Comparison of ENCODE assay signal across 8 cellular contexts in genomic region chr13:21670006-21670882, GRCh38. TPM values are rescaled to one million over a fixed set of nuclear protein-coding genes. Genes with fewer than 3 reads are reported as not detected.
A peak's percentile ranks its signal among the peaks of the same experiment; 100 is the strongest.
DNase-seq lines count a peak whose midpoint lies in the region; ATAC-seq and TF ChIP-seq lines count a peak whose summit lies in the region.

No MANE protein-coding gene starts in this region.

- H3K27me3 Mint-ChIP-seq in CD8-positive, alpha-beta T cell (ENCODE audit: low read depth) = peaks cover 6% of the 10 kb centered on the region
- H3K27me3 Mint-ChIP-seq in activated naive CD8-positive, alpha-beta T cell treated with anti-CD3 and anti-CD28 coated beads for 36 hours = peaks cover 45% of the 10 kb centered on the region

- no peaks in the 10 kb centered on the region for H3K36me3 ChIP-seq in CD8-positive, alpha-beta T cell (ENCODE audit: insufficient read depth, low read length)
- no peaks in the 10 kb centered on the region for H3K36me3 ChIP-seq in SJCRH30
- no peaks in the 10 kb centered on the region for H3K36me3 ChIP-seq in left ventricle myocardium inferior
- H3K36me3 ChIP-seq in psoas muscle (ENCODE audit: insufficient read depth in 1 of 2, low read depth in 1 of 2) = no peaks in the 10 kb centered on the region

- no peaks in the 10 kb centered on the region for H3K27me3 ChIP-seq in CD8-positive, alpha-beta T cell (ENCODE audit: insufficient read depth, low read length)
- H3K27me3 ChIP-seq in SJCRH30 (peaks cover 24% of the 10 kb centered on the region), left ventricle myocardium inferior (ENCODE audit: low read depth) (peaks cover 77% of the 10 kb centered on the region), psoas muscle (ENCODE audit: insufficient read depth in 3 of 3, low read length in 2 of 3) (peaks cover 0 to 57% (median 5%) of the 10 kb centered on the region in 3 donors)

- H3K9me3 ChIP-seq in CD8-positive, alpha-beta T cell (ENCODE audit: low read length) = no peaks in the 10 kb centered on the region
- no peaks in the 10 kb centered on the region for H3K9me3 ChIP-seq in SJCRH30 (replicated peaks)
- H3K9me3 ChIP-seq in left ventricle myocardium inferior (replicated peaks) = no peaks in the 10 kb centered on the region
- no peaks in the 10 kb centered on the region for H3K9me3 ChIP-seq in psoas muscle

- CTCF ChIA-PET in CD8-positive, alpha-beta T cell (lab: Charles Lee) = interaction anchor here (0.6 to 6.9 kb wide), 13 partner anchors 11 to 818 kb away, joined by 3 to 63 read pairs (median 3); partner anchors contain the start of gene MICU2

- peak; percentile 15 for ATAC-seq in CD8-positive, alpha-beta T cell
- ATAC-seq in GM19395 (IDR thresholded peaks at IDR 0.05; ENCODE audit: unreplicated experiment) = peak; percentile 31
- peak; percentile 3 for ATAC-seq in HG03565 (IDR thresholded peaks at IDR 0.05; ENCODE audit: unreplicated experiment)
- ATAC-seq in psoas muscle = peak; percentile 23 to 58 (median 48)
- ATAC-seq in HG03457 (IDR thresholded peaks at IDR 0.05; ENCODE audit: unreplicated experiment) = no peak

- H3K27ac ChIP-seq in CD8-positive, alpha-beta T cell (ENCODE audit: low read depth, low read length) = peak overlapping the region; percentile 56
- H3K27ac ChIP-seq in SJCRH30 (peak overlapping the region; percentile 27), left ventricle myocardium inferior (replicated peaks) (peak overlapping the region; percentile 45), psoas muscle (peak overlapping the region; percentile 41)

- POLR2A ChIA-PET in CD8-positive, alpha-beta T cell (lab: Charles Lee) = interaction anchor here (0.5 to 6.4 kb wide), 6 partner anchors 11 to 1803 kb away, joined by 3 to 69 read pairs (median 4); partner anchors contain the start of gene MICU2

- DNase-seq in CD8-positive, alpha-beta T cell = peak; percentile 32 to 81 (median 66)
- peak; percentile 71 to 77 for DNase-seq in SJCRH30
- peak; percentile 69 for DNase-seq in activated naive CD8-positive, alpha-beta T cell treated with anti-CD3 and anti-CD28 coated beads for 36 hours
- peak; percentile 53 for DNase-seq in left ventricle myocardium inferior
- DNase-seq in psoas muscle = peak; percentile 61 to 66

- H3K4me3 Mint-ChIP-seq in CD8-positive, alpha-beta T cell = peak overlapping the region; percentile 88
- H3K4me3 Mint-ChIP-seq in activated naive CD8-positive, alpha-beta T cell treated with anti-CD3 and anti-CD28 coated beads for 36 hours = peak overlapping the region; percentile 82

- peak overlapping the region; percentile 80 for H3K4me3 ChIP-seq in CD8-positive, alpha-beta T cell (ENCODE audit: low read depth, low read length)
- peak overlapping the region; percentile 61 for H3K4me3 ChIP-seq in SJCRH30
- H3K4me3 ChIP-seq in left ventricle myocardium inferior = peak overlapping the region; percentile 82
- peak overlapping the region; percentile 79 for H3K4me3 ChIP-seq in psoas muscle

- H3K4me1 ChIP-seq in CD8-positive, alpha-beta T cell (ENCODE audit: insufficient read depth, low read length) = peaks cover 30% of the 10 kb centered on the region
- H3K4me1 ChIP-seq in SJCRH30 (no peaks in the 10 kb centered on the region), left ventricle myocardium inferior (peaks cover 66% of the 10 kb centered on the region), psoas muscle (peaks cover 17% of the 10 kb centered on the region)

- H3K9me3 Mint-ChIP-seq in CD8-positive, alpha-beta T cell = no peaks in the 10 kb centered on the region
- no peaks in the 10 kb centered on the region for H3K9me3 Mint-ChIP-seq in activated naive CD8-positive, alpha-beta T cell treated with anti-CD3 and anti-CD28 coated beads for 36 hours

- intact Hi-C loops in CD8-positive, alpha-beta T cell (cut with DNase I, micrococcal nuclease) = loop anchor here (1.0 to 10.0 kb wide), 13 partner anchors 65 to 1808 kb away; partner anchors contain the start of genes MICU2 (in 2 of the 2), IL17D (in 1 of the 2), MRPL57 (in 1 of the 2) and SKA3 (in 1 of the 2)
- intact Hi-C loops in left ventricle myocardium inferior (cut with micrococcal nuclease) = no loop called here
- intact Hi-C loops in psoas muscle (cut with DNase I) = no loop called here

- TF ChIP-seq CTCF in CD8-positive, alpha-beta T cell (IDR thresholded peaks at IDR 0.05) = no peak
- TF ChIP-seq CTCF in left ventricle myocardium inferior (IDR thresholded peaks at IDR 0.05; ENCODE audit: borderline replicate concordance) (no peak), psoas muscle (IDR thresholded peaks at IDR 0.05) (no peak)

- H3K36me3 Mint-ChIP-seq in CD8-positive, alpha-beta T cell = peaks cover 6% of the 10 kb centered on the region
- H3K36me3 Mint-ChIP-seq in activated naive CD8-positive, alpha-beta T cell treated with anti-CD3 and anti-CD28 coated beads for 36 hours = no peaks in the 10 kb centered on the region

- peak overlapping the region; percentile 88 for H3K27ac Mint-ChIP-seq in CD8-positive, alpha-beta T cell
- peak overlapping the region; percentile 10 for H3K27ac Mint-ChIP-seq in activated naive CD8-positive, alpha-beta T cell treated with anti-CD3 and anti-CD28 coated beads for 36 hours

- WGBS in psoas muscle, 3 donors = 0% methylated on average over 61 to 70 of the region's 70 CpGs

- H3K4me1 Mint-ChIP-seq in CD8-positive, alpha-beta T cell (ENCODE audit: low read depth) = peaks cover 43% of the 10 kb centered on the region
- H3K4me1 Mint-ChIP-seq in activated naive CD8-positive, alpha-beta T cell treated with anti-CD3 and anti-CD28 coated beads for 36 hours = peaks cover 32% of the 10 kb centered on the region

RNA-seq across cellular contexts. Expression of gene FGF9, which starts 0.6 kb away (rescaled TPM):
- total RNA-seq in CD8-positive, alpha-beta T cell = 1 to 10 TPM; 7.6 to 8.2 TPM
- 0.04 and 0.13 TPM in 2 replicates for total RNA-seq in SJCRH30 (2014; rRNA removed; shearing (Covaris generic))
- total RNA-seq in activated naive CD8-positive, alpha-beta T cell treated with anti-CD3 and anti-CD28 coated beads for 36 hours = under 1 TPM; 0.25 to 0.50 TPM
- total RNA-seq in left ventricle myocardium inferior = 12.3 TPM
- 1 to 10 TPM; 1.2 to 1.7 (median 1.6) TPM for total RNA-seq in psoas muscle
- under 1 TPM; 0.69 to 1.00 (median 0.72) TPM for polyA plus RNA-seq in psoas muscle

Comparison
In these comparisons a context has a peak if more than half of its experiments do, and no peak if none do; other contexts are left out.
1. intact Hi-C loops: an anchor here in CD8-positive, alpha-beta T cell (1.0 to 10.0 kb wide); none called in left ventricle myocardium inferior and psoas muscle.